Comparison of ENCODE assay signal across 20 cellular contexts in the genomic region with DNA sequence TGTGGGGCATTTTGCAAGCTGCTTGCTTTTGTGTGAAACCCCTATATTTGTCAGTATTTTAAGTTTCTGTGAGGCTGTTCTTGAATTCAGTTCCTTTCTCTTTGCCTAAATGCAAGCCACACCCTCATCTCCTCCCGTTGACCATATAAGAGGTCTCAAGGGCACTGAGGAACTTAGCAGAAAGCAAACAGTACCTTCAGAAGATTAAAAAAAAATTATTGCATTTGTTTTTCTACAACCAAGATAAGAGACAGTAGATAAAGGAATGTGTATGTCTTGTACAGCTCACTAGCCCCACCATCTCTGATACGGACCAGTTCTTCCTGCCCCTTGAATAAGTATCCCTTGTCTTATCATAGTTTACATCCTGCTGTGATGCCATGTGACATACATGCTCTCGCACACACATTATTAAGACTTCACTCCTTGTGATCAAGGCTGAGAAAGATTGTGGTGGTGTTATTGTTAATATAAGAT.
DNase-seq lines count a peak whose midpoint lies in the region; ATAC-seq, FAIRE-seq and TF ChIP-seq lines count a peak whose summit lies in the region.
"Had no signal": no experiment of that assay in that cellular context is flagged by ENCODE, and none has a peak within 500 bp of the region (broad histone marks: within the 10 kb centered on the region; RNA-seq: fewer than 3 reads in every experiment).

No MANE protein-coding gene starts in this region.

- H3K27ac ChIP-seq in OCI-LY3 (ENCODE audit: low read length) (no peak overlapping the region), H1 (ENCODE audit: low read depth, low read length) (no peak overlapping the region), right lobe of liver (peak overlapping the region in 2 of 3 donors; percentile 4 to 63), psoas muscle (no peak overlapping the region)
- H3K27ac ChIP-seq: BLaER1 treated with 17β-estradiol and CSF1 and Interleukin-3, amounts not matched to agents 10 nM and 100 nM; SJCRH30 had no signal

- H3K27ac Mint-ChIP-seq in Calu3 (ENCODE audit: unreplicated experiment) = peak overlapping the region; percentile 7
- H3K27ac Mint-ChIP-seq: activated B cell treated with CpG ODN at 0.5 μM for 24 hours; activated naive CD4-positive, alpha-beta T cell treated with anti-CD3 and anti-CD28 coated beads, Interleukin-2, amount 50 U/mL, for 24 hours had no signal

- no peak overlapping the region for H3K18ac ChIP-seq in H1 (ENCODE audit: extremely low read depth, low read length)

- H3K4ac ChIP-seq in H1 (replicated peaks; ENCODE audit: insufficient read length, low read depth, low read length) = no peak overlapping the region

- H3K9me3 ChIP-seq in OCI-LY3 (ENCODE audit: insufficient read depth, low read length) (no peaks in the 10 kb centered on the region), H1 (ENCODE audit: insufficient read depth in 2 of 2, low read depth in 1 of 2, low read length in 1 of 2) (no peaks in the 10 kb centered on the region), right lobe of liver (no peaks in the 10 kb centered on the region), psoas muscle (no peaks in the 10 kb centered on the region)
- H3K9me3 ChIP-seq: BLaER1 treated with 17β-estradiol and CSF1 and Interleukin-3, amounts not matched to agents 10 nM and 100 nM; SJCRH30 had no signal

- no peaks in the 10 kb centered on the region for H4K20me1 ChIP-seq in OCI-LY3 (ENCODE audit: insufficient read depth, low read length)
- no peaks in the 10 kb centered on the region for H4K20me1 ChIP-seq in H1 (replicated peaks in 1 of 2; ENCODE audit: control insufficient read depth in 1 of 2, insufficient read depth in 2 of 2, low read length in 2 of 2)
- H4K20me1 ChIP-seq: BLaER1 treated with 17β-estradiol and CSF1 and Interleukin-3, amounts not matched to agents 10 nM and 100 nM had no signal

- H3K9ac ChIP-seq in OCI-LY3 (ENCODE audit: low read length) (no peak overlapping the region), H1 (replicated peaks in 1 of 4; ENCODE audit: extremely low read depth in 1 of 4, low read depth in 3 of 4, low read length in 3 of 4) (no peak overlapping the region)
- H3K9ac ChIP-seq: BLaER1 treated with 17β-estradiol and CSF1 and Interleukin-3, amounts not matched to agents 10 nM and 100 nM had no signal

- H3K4me3 ChIP-seq in OCI-LY3 (ENCODE audit: low read length) = peak overlapping the region; percentile 1; the same call in 1 of the 2 replicates
- no peak overlapping the region for H3K4me3 ChIP-seq in H1 (ENCODE audit: extremely low read depth in 1 of 4, insufficient read depth in 2 of 4, low read depth in 3 of 4, low read length in 4 of 4)
- no peak overlapping the region for H3K4me3 ChIP-seq in right lobe of liver
- no peak overlapping the region for H3K4me3 ChIP-seq in psoas muscle
- H3K4me3 ChIP-seq: BLaER1 treated with 17β-estradiol and CSF1 and Interleukin-3, amounts not matched to agents 10 nM and 100 nM; SJCRH30 had no signal

- no peak overlapping the region for H2BK120ac ChIP-seq in H1 (replicated peaks; ENCODE audit: low read depth, low read length)

- no peaks in the 10 kb centered on the region for H3K23me2 ChIP-seq in H1 (ENCODE audit: low read depth, low read length)

- TF ChIP-seq EP300 in H1 (IDR thresholded peaks at IDR 0.05; ENCODE audit: borderline replicate concordance in 1 of 2, low read depth in 2 of 2, low read length in 2 of 2) = no peak

- H3K56ac ChIP-seq in H1 (replicated peaks; ENCODE audit: insufficient read length, low read depth, low read length) = no peak overlapping the region

- 93% methylated on average over 3 of the region's 3 CpGs; no CpG with 5 or more reads in 1 of the 2 experiments for WGBS in H1 (ENCODE audit: extremely low coverage in 1 of 2, insufficient coverage in 1 of 2, insufficient read length in 1 of 2, insufficient replicate concordance in 2 of 2, low coverage in 1 of 2, low lambda C conversion rate in 2 of 2, missing lambda C conversion rate in 1 of 2), 2 experiments
- 47% methylated on average over 3 of the region's 3 CpGs for WGBS in right lobe of liver (ENCODE audit: insufficient coverage, low coverage, low lambda C conversion rate, missing lambda C conversion rate)
- WGBS in psoas muscle, 3 donors = 55 to 60% (median 59%) methylated on average over 3 of the region's 3 CpGs

- intact Hi-C loops in Calu3 (cut with micrococcal nuclease; ENCODE audit: unreplicated experiment) = no loop called here
- intact Hi-C loops in right lobe of liver (cut with DNase I) = loop anchor here in 1 of 2 donors (10.0 kb wide), 1 partner anchor 59 kb away; a partner anchor contains a TSS
- intact Hi-C loops in psoas muscle (cut with DNase I) = no loop called here

- H3K27me3 Mint-ChIP-seq in Calu3 (ENCODE audit: unreplicated experiment) = no peaks in the 10 kb centered on the region
- H3K27me3 Mint-ChIP-seq: activated naive CD4-positive, alpha-beta T cell treated with anti-CD3 and anti-CD28 coated beads, Interleukin-2, amount 50 U/mL, for 24 hours had no signal

- no peak for TF ChIP-seq RAD21 in H1 (IDR thresholded peaks at IDR 0.05 in 1 of 2, conservative IDR thresholded peaks at IDR 0.05 in 1 of 2; ENCODE audit: low read depth in 2 of 2, low read length in 2 of 2)

- H2BK12ac ChIP-seq in H1 (ENCODE audit: low read depth, low read length) = peak overlapping the region; percentile 45; the same call in 1 of the 2 replicates

- peaks cover 18% of the 10 kb centered on the region for H3K4me1 ChIP-seq in OCI-LY3 (ENCODE audit: low read length)
- H3K4me1 ChIP-seq in H1 (replicated peaks in 1 of 4; ENCODE audit: control insufficient read depth in 3 of 4, insufficient read depth in 4 of 4, low read length in 3 of 4) = peaks cover 1 to 19% (median 12%) of the 10 kb centered on the region in 4 experiments; a peak in 6 of 7 replicates
- H3K4me1 ChIP-seq in right lobe of liver = peaks cover 0 to 19% (median 8%) of the 10 kb centered on the region in 4 donors
- peaks cover 14% of the 10 kb centered on the region for H3K4me1 ChIP-seq in psoas muscle
- H3K4me1 ChIP-seq: SJCRH30 had no signal

- ATAC-seq in right lobe of liver (peak; percentile 8 to 63 (median 36)), psoas muscle (no peak), HG03139 (IDR thresholded peaks at IDR 0.05; ENCODE audit: unreplicated experiment) (no peak)

- TF ChIP-seq CTCF in Calu3 (IDR thresholded peaks at IDR 0.05; ENCODE audit: unreplicated experiment) (no peak), OCI-LY3 (IDR thresholded peaks at IDR 0.05; ENCODE audit: low read depth, low read length) (no peak), H1 (IDR thresholded peaks at IDR 0.05; ENCODE audit: control extremely low read depth in 1 of 3, insufficient read depth in 1 of 3, low read depth in 1 of 3, low read length in 3 of 3) (no peak), right lobe of liver (IDR thresholded peaks at IDR 0.05) (no peak), psoas muscle (IDR thresholded peaks at IDR 0.05) (no peak)

- TF ChIP-seq POLR2A in H1 (IDR thresholded peaks at IDR 0.05; ENCODE audit: control extremely low read depth in 1 of 2, low read depth in 2 of 2, low read length in 2 of 2) (no peak), right lobe of liver (IDR thresholded peaks at IDR 0.05) (no peak)

- CTCF ChIA-PET in Calu3 (lab: Charles Lee) = interaction anchor here (1.9 kb wide), 1 partner anchor 274 kb away, joined by 5 read pairs; no protein-coding TSS in a partner anchor
- CTCF ChIA-PET in H1 (lab: Charles Lee; ENCODE audit: partially characterized antibody) = interaction anchor here (0.6 to 1.7 kb wide), 2 partner anchors 28 to 278 kb away, joined by 3 to 5 read pairs; no protein-coding TSS in a partner anchor

- H3K79me1 ChIP-seq in H1 (ENCODE audit: low read depth, low read length) = no peaks in the 10 kb centered on the region

- H4K5ac ChIP-seq in H1 (ENCODE audit: insufficient read length, low read depth, low read length) = no peak overlapping the region

- no TSS peak for BruUV-seq in Calu3 (replicated peaks; lab: Mats Ljungman, UMichigan)

- no peak overlapping the region for H4K91ac ChIP-seq in H1 (replicated peaks; ENCODE audit: insufficient read length, low read length)

- no peak overlapping the region for H2BK5ac ChIP-seq in H1 (ENCODE audit: low read depth, low read length)

- peak overlapping the region; percentile 58 for H3K4me2 ChIP-seq in OCI-LY3 (ENCODE audit: low read length)
- H3K4me2 ChIP-seq in H1 (ENCODE audit: insufficient read depth in 1 of 2, low read depth in 2 of 2, low read length in 2 of 2) = no peak overlapping the region
- H3K4me2 ChIP-seq: BLaER1 treated with 17β-estradiol and CSF1 and Interleukin-3, amounts not matched to agents 10 nM and 100 nM had no signal

- H3K23ac ChIP-seq in H1 (ENCODE audit: insufficient read length) = no peak overlapping the region

- FAIRE-seq in H1 (lab: Jason Lieb, UNC) = no peak
- FAIRE-seq: frontal cortex, GM12891 had no signal

- DNase-seq in Calu3 (no peak), H1 (ENCODE audit: low read depth in 1 of 2, low spot score in 2 of 2) (no peak), right lobe of liver (peak in 1 of 3 donors; percentile 18), psoas muscle (no peak), AG08396 (ENCODE audit: low spot score) (no peak), HPDE6-E6E7 (ENCODE audit: extremely low spot score) (no peak)
- DNase-seq: activated B cell treated with CpG ODN at 0.5 μM for 24 hours, GDM1, Kasumi-1, NCI-H1092 treated with DMSO at 0.1 percent for 48 hours, NCI-H526 treated with DMSO at 0.1 percent for 48 hours, SJCRH30, substantia nigra, T-helper 2 cell had no signal

- no peaks in the 10 kb centered on the region for H3K9me3 Mint-ChIP-seq in Calu3 (ENCODE audit: low read depth, unreplicated experiment)
- H3K9me3 Mint-ChIP-seq: activated B cell treated with CpG ODN at 0.5 μM for 24 hours; activated naive CD4-positive, alpha-beta T cell treated with anti-CD3 and anti-CD28 coated beads, Interleukin-2, amount 50 U/mL, for 24 hours had no signal

- H2BK20ac ChIP-seq in H1 (ENCODE audit: low read length) = no peak overlapping the region

- peaks cover 51% of the 10 kb centered on the region for H3K4me1 Mint-ChIP-seq in Calu3 (ENCODE audit: low read depth, unreplicated experiment)
- H3K4me1 Mint-ChIP-seq: activated B cell treated with CpG ODN at 0.5 μM for 24 hours had no signal

- H3K27me3 ChIP-seq in OCI-LY3 (ENCODE audit: low read depth, low read length) = 0 out of 2 replicates have a peak, but pooled peaks cover 2% of the 10 kb centered on the region
- no peaks in the 10 kb centered on the region; a peak in 1 of 7 replicates for H3K27me3 ChIP-seq in H1 (replicated peaks in 1 of 4; ENCODE audit: control insufficient read depth in 3 of 4, extremely low read depth in 1 of 4, insufficient read depth in 3 of 4, low read length in 3 of 4)
- no peaks in the 10 kb centered on the region for H3K27me3 ChIP-seq in right lobe of liver
- no peaks in the 10 kb centered on the region for H3K27me3 ChIP-seq in psoas muscle (ENCODE audit: insufficient read depth in 3 of 3, low read length in 2 of 3)
- H3K27me3 ChIP-seq: BLaER1 treated with 17β-estradiol and CSF1 and Interleukin-3, amounts not matched to agents 10 nM and 100 nM had no signal

- H3K79me2 ChIP-seq in OCI-LY3 (ENCODE audit: low read length) = no peaks in the 10 kb centered on the region
- no peaks in the 10 kb centered on the region for H3K79me2 ChIP-seq in H1 (ENCODE audit: control insufficient read depth in 1 of 2, insufficient read depth in 2 of 2, low read length in 2 of 2)

- no peak overlapping the region for H3K14ac ChIP-seq in H1 (ENCODE audit: insufficient read length)

- no peak overlapping the region for H2AK5ac ChIP-seq in H1 (ENCODE audit: low read depth, low read length)

- 0 out of 2 replicates have a peak overlapping the region, but pooled peaks have one; percentile 83 for H2BK15ac ChIP-seq in H1 (ENCODE audit: low read length)

- peak overlapping the region; percentile 30 for H3K4me3 Mint-ChIP-seq in Calu3 (ENCODE audit: low read depth, unreplicated experiment)
- H3K4me3 Mint-ChIP-seq: activated B cell treated with CpG ODN at 0.5 μM for 24 hours; activated naive CD4-positive, alpha-beta T cell treated with anti-CD3 and anti-CD28 coated beads, Interleukin-2, amount 50 U/mL, for 24 hours had no signal

- H4K8ac ChIP-seq in H1 (ENCODE audit: extremely low read depth, insufficient read depth, low read length) = no peak overlapping the region

- peaks cover 29% of the 10 kb centered on the region for H3K36me3 Mint-ChIP-seq in Calu3 (ENCODE audit: insufficient read depth, unreplicated experiment)
- H3K36me3 Mint-ChIP-seq: activated naive CD4-positive, alpha-beta T cell treated with anti-CD3 and anti-CD28 coated beads, Interleukin-2, amount 50 U/mL, for 24 hours had no signal

- peak overlapping the region; percentile 82; the same call in 1 of the 2 replicates for H2AFZ ChIP-seq in OCI-LY3 (ENCODE audit: low read depth, low read length)
- H2AFZ ChIP-seq in H1 (ENCODE audit: low read length) = no peak overlapping the region

- H3K36me3 ChIP-seq in OCI-LY3 (replicated peaks; ENCODE audit: low read depth, low read length) (no peaks in the 10 kb centered on the region), H1 (ENCODE audit: control insufficient read depth in 2 of 4, insufficient read depth in 4 of 4, low read length in 3 of 4) (no peaks in the 10 kb centered on the region), right lobe of liver (no peaks in the 10 kb centered on the region), psoas muscle (ENCODE audit: insufficient read depth in 1 of 2, low read depth in 1 of 2) (no peaks in the 10 kb centered on the region)
- H3K36me3 ChIP-seq: BLaER1 treated with 17β-estradiol and CSF1 and Interleukin-3, amounts not matched to agents 10 nM and 100 nM; SJCRH30 had no signal

- POLR2A ChIA-PET in H1 (lab: Charles Lee; ENCODE audit: partially characterized antibody) = no interaction called here

Comparison
In these comparisons a context has a peak if more than half of its experiments do, and no peak if none do; other contexts are left out.
1. H3K27ac ChIP-seq: peak in right lobe of liver (2 of 3); none in OCI-LY3 (single experiment), H1 (single experiment) and psoas muscle (single experiment).
2. ATAC-seq: peak in right lobe of liver (4 of 4); none in psoas muscle (0 of 4) and HG03139 (single experiment).